In the genomic region with DNA sequence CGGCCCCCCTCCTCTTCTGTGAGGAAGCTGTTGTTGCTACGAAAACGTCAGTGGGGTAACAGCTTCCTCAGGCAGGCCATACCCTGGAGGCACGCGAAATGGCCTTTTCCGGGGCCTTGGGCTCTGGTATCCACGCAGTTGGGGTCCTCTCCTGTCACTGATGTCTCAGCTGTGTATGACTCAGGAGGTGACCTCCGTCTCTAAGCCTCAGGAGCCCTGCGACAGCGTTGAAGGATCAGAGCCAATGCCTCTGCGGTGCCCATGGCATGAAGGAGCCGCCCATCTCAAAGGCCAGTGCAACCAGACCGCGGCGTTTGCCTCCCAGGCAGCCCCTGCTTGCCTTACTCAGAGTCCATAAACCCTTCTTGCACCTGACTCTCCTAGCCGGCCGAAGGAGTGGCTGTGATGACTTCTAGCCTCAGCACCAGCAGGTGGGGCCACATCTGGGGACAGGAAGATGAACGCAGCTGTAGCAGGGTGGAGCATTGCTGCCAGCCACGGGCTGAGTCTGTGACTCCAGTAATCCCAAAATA, we compare ENCODE assay signal across 8 cellular contexts. TPM values are rescaled to one million over a fixed set of nuclear protein-coding genes. Genes with fewer than 3 reads are reported as not detected.
DNase-seq lines count a peak whose midpoint lies in the region; ATAC-seq, FAIRE-seq and TF ChIP-seq lines count a peak whose summit lies in the region.
"Had no signal": no experiment of that assay in that cellular context is flagged by ENCODE, and none has a peak within 500 bp of the region (broad histone marks: within the 10 kb centered on the region; RNA-seq: fewer than 3 reads in every experiment).

No MANE protein-coding gene starts in this region.

- H3K9ac ChIP-seq in DND-41 (ENCODE audit: low read depth, low read length) (peak overlapping the region; percentile 77), H1 (replicated peaks in 1 of 4; ENCODE audit: extremely low read depth in 1 of 4, low read depth in 3 of 4, low read length in 3 of 4) (peak overlapping the region in 3 of 4 experiments; percentile 43 to 61 (median 50); a peak in 6 of 7 replicates), parathyroid adenoma (no peak overlapping the region)

- H2BK15ac ChIP-seq in H1 (ENCODE audit: low read length) = peak overlapping the region; percentile 24; the same call in 1 of the 2 replicates

- H3K23ac ChIP-seq in H1 (ENCODE audit: insufficient read length) = no peak overlapping the region

- no peaks in the 10 kb centered on the region for H3K9me3 ChIP-seq in DND-41 (ENCODE audit: insufficient read depth, low read length, severe bottlenecking)
- H3K9me3 ChIP-seq in H1 (ENCODE audit: insufficient read depth in 2 of 2, low read depth in 1 of 2, low read length in 1 of 2) = no peaks in the 10 kb centered on the region
- no peaks in the 10 kb centered on the region for H3K9me3 ChIP-seq in parathyroid adenoma (ENCODE audit: control insufficient read depth, low read length)

- peaks cover 11% of the 10 kb centered on the region for H3K23me2 ChIP-seq in H1 (ENCODE audit: low read depth, low read length)

- H2AK5ac ChIP-seq in H1 (ENCODE audit: low read depth, low read length) = no peak overlapping the region

- H3K4me3 ChIP-seq in DND-41 (ENCODE audit: low read depth in 1 of 2, low read length in 2 of 2) = peak overlapping the region; percentile 23 to 65; a peak in 3 of 4 replicates
- H3K4me3 ChIP-seq in H1 (ENCODE audit: extremely low read depth in 1 of 4, insufficient read depth in 2 of 4, low read depth in 3 of 4, low read length in 4 of 4) = peak overlapping the region; percentile 35 to 68 (median 60)
- no peak overlapping the region for H3K4me3 ChIP-seq in parathyroid adenoma (ENCODE audit: low read depth, low read length)

- no peak overlapping the region for H2BK20ac ChIP-seq in H1 (ENCODE audit: low read length)

- FAIRE-seq in RCC 7860 (lab: Jason Lieb, UNC) = no peak
- FAIRE-seq in H1 (lab: Jason Lieb, UNC) = no peak
- FAIRE-seq: bronchial epithelial cell had no signal

- H4K5ac ChIP-seq in H1 (ENCODE audit: insufficient read length, low read depth, low read length) = peak overlapping the region; percentile 24

- CTCF ChIA-PET in H1 (lab: Charles Lee; ENCODE audit: partially characterized antibody) = interaction anchor here (0.6 to 16.6 kb wide), 10 partner anchors 13 to 145 kb away, joined by 3 to 251 read pairs (median 4); no protein-coding TSS in a partner anchor

- H3K4ac ChIP-seq in H1 (replicated peaks; ENCODE audit: insufficient read length, low read depth, low read length) = peak overlapping the region; percentile 45

- no peak for TF ChIP-seq POLR2A in H1 (IDR thresholded peaks at IDR 0.05; ENCODE audit: control extremely low read depth in 1 of 2, low read depth in 2 of 2, low read length in 2 of 2)

- H3K4me2 ChIP-seq in DND-41 (ENCODE audit: insufficient read depth, low read length) (peak overlapping the region; percentile 85), H1 (ENCODE audit: insufficient read depth in 1 of 2, low read depth in 2 of 2, low read length in 2 of 2) (peak overlapping the region; percentile 96 to 97), parathyroid adenoma (ENCODE audit: low read length) (peak overlapping the region; percentile 94)

- H4K20me1 ChIP-seq in DND-41 (ENCODE audit: insufficient read depth, low read length) (peaks cover 35% of the 10 kb centered on the region), H1 (replicated peaks in 1 of 2; ENCODE audit: control insufficient read depth in 1 of 2, insufficient read depth in 2 of 2, low read length in 2 of 2) (peaks cover 0 to 8% of the 10 kb centered on the region in 2 experiments)

- 0 out of 2 replicates have a peak overlapping the region, but pooled peaks have one; percentile 6 for H2BK5ac ChIP-seq in H1 (ENCODE audit: low read depth, low read length)

- peak overlapping the region; percentile 3; the same call in 1 of the 2 replicates for H2BK12ac ChIP-seq in H1 (ENCODE audit: low read depth, low read length)

- peak; percentile 43 for ATAC-seq in DND-41 (ENCODE audit: insufficient read depth, low read depth)
- peak; percentile 13 for ATAC-seq in GM18868 (IDR thresholded peaks at IDR 0.05; ENCODE audit: unreplicated experiment)
- peak; percentile 21 for ATAC-seq in HG03097 (IDR thresholded peaks at IDR 0.05; ENCODE audit: low FRiP score, unreplicated experiment)

- POLR2A ChIA-PET in H1 (lab: Charles Lee; ENCODE audit: partially characterized antibody) = interaction anchor here (0.6 to 6.0 kb wide), 19 partner anchors 11 to 199 kb away, joined by 3 to 26 read pairs (median 4); partner anchors contain the start of genes LMAN2, NSD1, PRELID1 and RAB24

- H3K27ac ChIP-seq in DND-41 (ENCODE audit: low read length) (peak overlapping the region; percentile 94), H1 (ENCODE audit: low read depth, low read length) (peak overlapping the region; percentile 16; the same call in 1 of the 2 replicates), parathyroid adenoma (no peak overlapping the region)

- no peaks in the 10 kb centered on the region for H3K27me3 ChIP-seq in DND-41 (ENCODE audit: insufficient read depth, low read length, poor library complexity)
- H3K27me3 ChIP-seq in H1 (replicated peaks in 1 of 4; ENCODE audit: control insufficient read depth in 3 of 4, extremely low read depth in 1 of 4, insufficient read depth in 3 of 4, low read length in 3 of 4) = no peaks in the 10 kb centered on the region
- H3K27me3 ChIP-seq in parathyroid adenoma (ENCODE audit: control insufficient read depth, insufficient read depth, low read length) = no peaks in the 10 kb centered on the region

- H3K18ac ChIP-seq in H1 (ENCODE audit: extremely low read depth, low read length) = peak overlapping the region; percentile 42

- TF ChIP-seq CTCF in DND-41 (IDR thresholded peaks at IDR 0.05; ENCODE audit: borderline replicate concordance, extremely low read depth, low read length, poor library complexity, severe bottlenecking) (peak; percentile 53), H1 (IDR thresholded peaks at IDR 0.05; ENCODE audit: control extremely low read depth in 1 of 3, insufficient read depth in 1 of 3, low read depth in 1 of 3, low read length in 3 of 3) (peak in 2 of 3 experiments; percentile 5 to 13; a peak in 1 of 4 replicates), parathyroid adenoma (IDR thresholded peaks at IDR 0.05) (no peak)

- H3K79me2 ChIP-seq in DND-41 (ENCODE audit: insufficient read depth, low read length) (peaks cover 52% of the 10 kb centered on the region), H1 (ENCODE audit: control insufficient read depth in 1 of 2, insufficient read depth in 2 of 2, low read length in 2 of 2) (no peaks in the 10 kb centered on the region), parathyroid adenoma (no peaks in the 10 kb centered on the region)

- H3K14ac ChIP-seq in H1 (ENCODE audit: insufficient read length) = no peak overlapping the region

- DNase-seq in DND-41 (peak; percentile 74), RCC 7860 (ENCODE audit: low spot score) (peak; percentile 78), H1 (ENCODE audit: low read depth in 1 of 2, low spot score in 2 of 2) (no peak)
- DNase-seq in central memory CD4-positive, alpha-beta T cell = no peak

- no peak for TF ChIP-seq EP300 in H1 (IDR thresholded peaks at IDR 0.05; ENCODE audit: borderline replicate concordance in 1 of 2, low read depth in 2 of 2, low read length in 2 of 2)

- H2BK120ac ChIP-seq in H1 (replicated peaks; ENCODE audit: low read depth, low read length) = no peak overlapping the region

- peak overlapping the region; percentile 1 for H3K56ac ChIP-seq in H1 (replicated peaks; ENCODE audit: insufficient read length, low read depth, low read length)

- peaks cover 40% of the 10 kb centered on the region for H3K36me3 ChIP-seq in DND-41 (ENCODE audit: insufficient read depth, low read length)
- H3K36me3 ChIP-seq in H1 (ENCODE audit: control insufficient read depth in 2 of 4, insufficient read depth in 4 of 4, low read length in 3 of 4) = no peaks in the 10 kb centered on the region; a peak in 2 of 8 replicates
- H3K36me3 ChIP-seq in parathyroid adenoma (ENCODE audit: control insufficient read depth, insufficient read depth, low read length) = no peaks in the 10 kb centered on the region

- H4K91ac ChIP-seq in H1 (replicated peaks; ENCODE audit: insufficient read length, low read length) = peak overlapping the region; percentile 5

- no peak for TF ChIP-seq RAD21 in H1 (IDR thresholded peaks at IDR 0.05 in 1 of 2, conservative IDR thresholded peaks at IDR 0.05 in 1 of 2; ENCODE audit: low read depth in 2 of 2, low read length in 2 of 2)

- WGBS in H1 (ENCODE audit: extremely low coverage in 1 of 2, insufficient coverage in 1 of 2, insufficient read length in 1 of 2, insufficient replicate concordance in 2 of 2, low coverage in 1 of 2, low lambda C conversion rate in 2 of 2, missing lambda C conversion rate in 1 of 2), 2 experiments = 20% methylated on average over 19 of the region's 19 CpGs; no CpG with 5 or more reads in 1 of the 2 experiments

- H3K79me1 ChIP-seq in H1 (ENCODE audit: low read depth, low read length) = no peaks in the 10 kb centered on the region

- H3K4me1 ChIP-seq in DND-41 (ENCODE audit: insufficient read depth, low read length) (peaks cover 46% of the 10 kb centered on the region), H1 (replicated peaks in 1 of 4; ENCODE audit: control insufficient read depth in 3 of 4, insufficient read depth in 4 of 4, low read length in 3 of 4) (peaks cover 0 to 19% (median 14%) of the 10 kb centered on the region in 4 experiments; a peak in 6 of 7 replicates), parathyroid adenoma (peaks cover 10% of the 10 kb centered on the region)

- H2AFZ ChIP-seq in DND-41 (ENCODE audit: low read depth, low read length) (peak overlapping the region; percentile 69), H1 (ENCODE audit: low read length) (0 out of 2 replicates have a peak overlapping the region, but pooled peaks have one; percentile 11), parathyroid adenoma (no peak overlapping the region)

- H4K8ac ChIP-seq in H1 (ENCODE audit: extremely low read depth, insufficient read depth, low read length) = peak overlapping the region; percentile 29; the same call in 1 of the 2 replicates

RNA-seq across cellular contexts. Expression of gene MXD3, which starts 1.0 kb away (rescaled TPM):
- 7.7 and 10.3 TPM in 2 replicates for total RNA-seq in H1 (2021; fragmentation: NEBNext Ultra II Directional; extraction: Animal tissue kit (Norgen Biotek cat#: 25700))
- polyA plus RNA-seq in H1 (2011; rRNA removed) = 6.5 and 10.3 TPM in 2 replicates
- 10.7 TPM for polyA plus RNA-seq in H1 (2011; cell fraction: cytosol; rRNA removed)
- 27.9 TPM for polyA plus RNA-seq in H1 (2011; cell fraction: nucleus; rRNA removed)
- 3.9 to 8.1 TPM (median 7.3 TPM) in 4 replicates for polyA plus RNA-seq in H1 (2012, experiment 1 of 2)
- 5.9 TPM for polyA plus RNA-seq in H1 (2012, experiment 2 of 2)
- 5.5 TPM for polyA plus RNA-seq in H1 (2013, experiment 1 of 2)
- 4.8 TPM for polyA plus RNA-seq in H1 (2013, experiment 2 of 2)
- 0.78 and 1.5 TPM in 2 replicates for polyA minus RNA-seq in H1 (2011; rRNA and poly(A)+ RNA removed)
- polyA minus RNA-seq in H1 (2011; cell fraction: cytosol; rRNA and poly(A)+ RNA removed) = 4.9 TPM
- 7.6 TPM for polyA minus RNA-seq in H1 (2011; cell fraction: nucleus; rRNA and poly(A)+ RNA removed)

RNA-seq across cellular contexts. Expression of gene PRELID1, which starts 9.1 kb away (rescaled TPM):
- 272 and 279 TPM in 2 replicates for total RNA-seq in H1 (2021; fragmentation: NEBNext Ultra II Directional; extraction: Animal tissue kit (Norgen Biotek cat#: 25700))
- polyA plus RNA-seq in H1 (2011; rRNA removed) = 428 and 479 TPM in 2 replicates
- 409 TPM for polyA plus RNA-seq in H1 (2011; cell fraction: cytosol; rRNA removed)
- polyA plus RNA-seq in H1 (2011; cell fraction: nucleus; rRNA removed) = 296 TPM
- 186 to 280 TPM (median 269 TPM) in 4 replicates for polyA plus RNA-seq in H1 (2012, experiment 1 of 2)
- 318 TPM for polyA plus RNA-seq in H1 (2012, experiment 2 of 2)
- polyA plus RNA-seq in H1 (2013, experiment 1 of 2) = 258 TPM
- polyA plus RNA-seq in H1 (2013, experiment 2 of 2) = 262 TPM
- polyA minus RNA-seq in H1 (2011; rRNA and poly(A)+ RNA removed) = 147 and 156 TPM in 2 replicates
- polyA minus RNA-seq in H1 (2011; cell fraction: cytosol; rRNA and poly(A)+ RNA removed) = 108 TPM
- polyA minus RNA-seq in H1 (2011; cell fraction: nucleus; rRNA and poly(A)+ RNA removed) = 91.3 TPM

RNA-seq across cellular contexts. Expression of gene RAB24, which starts 9.2 kb away (rescaled TPM):
- 18.8 and 20.5 TPM in 2 replicates for total RNA-seq in H1 (2021; fragmentation: NEBNext Ultra II Directional; extraction: Animal tissue kit (Norgen Biotek cat#: 25700))
- 33.8 and 40.4 TPM in 2 replicates for polyA plus RNA-seq in H1 (2011; rRNA removed)
- polyA plus RNA-seq in H1 (2011; cell fraction: cytosol; rRNA removed) = 52.6 TPM
- 81.7 TPM for polyA plus RNA-seq in H1 (2011; cell fraction: nucleus; rRNA removed)
- 19.8 to 29.6 TPM (median 28.3 TPM) in 4 replicates for polyA plus RNA-seq in H1 (2012, experiment 1 of 2)
- polyA plus RNA-seq in H1 (2012, experiment 2 of 2) = 14.1 TPM
- 18.6 TPM for polyA plus RNA-seq in H1 (2013, experiment 1 of 2)
- 17.5 TPM for polyA plus RNA-seq in H1 (2013, experiment 2 of 2)
- 12.4 and 12.6 TPM in 2 replicates for polyA minus RNA-seq in H1 (2011; rRNA and poly(A)+ RNA removed)
- polyA minus RNA-seq in H1 (2011; cell fraction: cytosol; rRNA and poly(A)+ RNA removed) = 11.3 TPM
- polyA minus RNA-seq in H1 (2011; cell fraction: nucleus; rRNA and poly(A)+ RNA removed) = 20.1 TPM

RNA-seq across cellular contexts. Expression of gene LMAN2, which starts 38.8 kb away (rescaled TPM):
- 116 and 119 TPM in 2 replicates for total RNA-seq in H1 (2021; fragmentation: NEBNext Ultra II Directional; extraction: Animal tissue kit (Norgen Biotek cat#: 25700))
- polyA plus RNA-seq in H1 (2011; rRNA removed) = 225 and 357 TPM in 2 replicates
- polyA plus RNA-seq in H1 (2011; cell fraction: cytosol; rRNA removed) = 233 TPM
- 287 TPM for polyA plus RNA-seq in H1 (2011; cell fraction: nucleus; rRNA removed)
- polyA plus RNA-seq in H1 (2012, experiment 1 of 2) = 71.3 to 172 TPM (median 159 TPM) in 4 replicates
- 312 TPM for polyA plus RNA-seq in H1 (2012, experiment 2 of 2)
- 320 TPM for polyA plus RNA-seq in H1 (2013, experiment 1 of 2)
- 368 TPM for polyA plus RNA-seq in H1 (2013, experiment 2 of 2)
- polyA minus RNA-seq in H1 (2011; rRNA and poly(A)+ RNA removed) = 177 and 184 TPM in 2 replicates
- 176 TPM for polyA minus RNA-seq in H1 (2011; cell fraction: cytosol; rRNA and poly(A)+ RNA removed)
- 115 TPM for polyA minus RNA-seq in H1 (2011; cell fraction: nucleus; rRNA and poly(A)+ RNA removed)

RNA-seq across cellular contexts. Expression of gene RGS14, which starts 45.0 kb away (rescaled TPM):
- 20.6 and 24.4 TPM in 2 replicates for total RNA-seq in H1 (2021; fragmentation: NEBNext Ultra II Directional; extraction: Animal tissue kit (Norgen Biotek cat#: 25700))
- 46.1 and 66.5 TPM in 2 replicates for polyA plus RNA-seq in H1 (2011; rRNA removed)
- 51.6 TPM for polyA plus RNA-seq in H1 (2011; cell fraction: cytosol; rRNA removed)
- 82.0 TPM for polyA plus RNA-seq in H1 (2011; cell fraction: nucleus; rRNA removed)
- polyA plus RNA-seq in H1 (2012, experiment 1 of 2) = 20.9 to 27.7 TPM (median 23.7 TPM) in 4 replicates
- polyA plus RNA-seq in H1 (2012, experiment 2 of 2) = 29.1 TPM
- polyA plus RNA-seq in H1 (2013, experiment 1 of 2) = 36.7 TPM
- polyA plus RNA-seq in H1 (2013, experiment 2 of 2) = 35.2 TPM
- 11.1 and 11.2 TPM in 2 replicates for polyA minus RNA-seq in H1 (2011; rRNA and poly(A)+ RNA removed)
- polyA minus RNA-seq in H1 (2011; cell fraction: cytosol; rRNA and poly(A)+ RNA removed) = 12.8 TPM
- polyA minus RNA-seq in H1 (2011; cell fraction: nucleus; rRNA and poly(A)+ RNA removed) = 22.4 TPM

Comparison
In these comparisons a context has a peak if more than half of its experiments do, and no peak if none do; other contexts are left out.
1. DNase-seq: peak in DND-41 (single experiment) and RCC 7860 (single experiment); none in H1 (0 of 2) and central memory CD4-positive, alpha-beta T cell (single experiment).
2. Peak in every context shown above with its lines, with median percentiles within 50 percentile points of each other: ATAC-seq and H3K4me2 ChIP-seq.